Comparison of ENCODE assay signal across 20 cellular contexts in genomic region chr3:106446271-106446670, GRCh38.
DNase-seq lines count a peak whose midpoint lies in the region; ATAC-seq, FAIRE-seq and TF ChIP-seq lines count a peak whose summit lies in the region.
"Had no signal": no experiment of that assay in that cellular context is flagged by ENCODE, and none has a peak within 500 bp of the region (broad histone marks: within the 10 kb centered on the region; RNA-seq: fewer than 3 reads in every experiment).

No MANE protein-coding gene starts in this region.

- peaks cover 2% of the 10 kb centered on the region; the same call in 1 of the 3 replicates for H3K9me3 ChIP-seq in GM12878 (replicated peaks; ENCODE audit: control insufficient read depth, insufficient read depth, low read length)
- H3K9me3 ChIP-seq: SK-N-SH had no signal

- POLR2A ChIA-PET in GM12878 (lab: Charles Lee), result interaction anchor here (0.5 kb wide), 1 partner anchor 1008 kb away, joined by 4 read pairs; no protein-coding TSS in a partner anchor

- peaks cover 17 to 26% of the 10 kb centered on the region in 2 donors for H3K36me3 Mint-ChIP-seq in activated naive CD4-positive, alpha-beta T cell treated with anti-CD3 and anti-CD28 coated beads, Interleukin-2, amount 50 U/mL, for 72 hours
- no peaks in the 10 kb centered on the region for H3K36me3 Mint-ChIP-seq in stimulated activated effector memory CD8-positive, alpha-beta T cell treated with anti-CD3 and anti-CD28 coated beads, Interleukin-12 subunit alpha, Interleukin-12 subunit beta, amount 100 ng/mL, for 72 hours
- no peaks in the 10 kb centered on the region for H3K36me3 Mint-ChIP-seq in Calu3 (ENCODE audit: insufficient read depth, unreplicated experiment)
- H3K36me3 Mint-ChIP-seq: CD8-positive, alpha-beta T cell had no signal

- no peak for TF ChIP-seq POLR2A in GM12878 (IDR thresholded peaks at IDR 0.05; ENCODE audit: low read depth, low read length)

- TF ChIP-seq CTCF in GM12878 (IDR thresholded peaks at IDR 0.05 in 2 of 3, conservative IDR thresholded peaks at IDR 0.05 in 1 of 3; ENCODE audit: control insufficient read depth in 2 of 3, extremely low read depth in 1 of 3, insufficient read depth in 1 of 3, low read depth in 3 of 3, low read length in 3 of 3) (no peak), Calu3 (IDR thresholded peaks at IDR 0.05; ENCODE audit: unreplicated experiment) (no peak)

- no peak overlapping the region for H3K9ac ChIP-seq in GM12878 (ENCODE audit: control insufficient read depth, insufficient read depth, low read length)
- H3K9ac ChIP-seq: BLaER1, SK-N-SH had no signal

- H3K27me3 ChIP-seq in GM12878 (replicated peaks in 1 of 2; ENCODE audit: control insufficient read depth in 2 of 2, insufficient read depth in 2 of 2, low read length in 1 of 2), result no peaks in the 10 kb centered on the region
- H3K27me3 ChIP-seq: BLaER1 had no signal

- TF ChIP-seq EP300 in GM12878 (IDR thresholded peaks at IDR 0.05; ENCODE audit: borderline replicate concordance in 1 of 2, control insufficient read depth in 1 of 2, low read depth in 2 of 2, low read length in 2 of 2), result no peak

- peak; percentile 30 to 39 for ATAC-seq in activated naive CD4-positive, alpha-beta T cell treated with anti-CD3 and anti-CD28 coated beads, Interleukin-2, amount 50 U/mL, for 72 hours
- peak; percentile 61 for ATAC-seq in HG02870 (IDR thresholded peaks at IDR 0.05; ENCODE audit: unreplicated experiment)
- no peak; the same call in 1 of the 3 replicates for ATAC-seq in GM12878
- peak; percentile 59 for ATAC-seq in stimulated activated effector memory CD8-positive, alpha-beta T cell treated with anti-CD3 and anti-CD28 coated beads, Interleukin-12 subunit alpha, Interleukin-12 subunit beta, amount 100 ng/mL, for 72 hours
- ATAC-seq: CD8-positive, alpha-beta T cell had no signal

- no peaks in the 10 kb centered on the region for H3K4me1 Mint-ChIP-seq in stimulated activated effector memory CD8-positive, alpha-beta T cell treated with anti-CD3 and anti-CD28 coated beads, Interleukin-12 subunit alpha, Interleukin-12 subunit beta, amount 100 ng/mL, for 72 hours
- no peaks in the 10 kb centered on the region for H3K4me1 Mint-ChIP-seq in Calu3 (ENCODE audit: low read depth, unreplicated experiment)

- H3K4me2 ChIP-seq in GM12878 (ENCODE audit: control insufficient read depth, insufficient read depth), result no peak overlapping the region
- H3K4me2 ChIP-seq: BLaER1, SK-N-SH had no signal

- H3K4me1 ChIP-seq in GM12878 (ENCODE audit: control insufficient read depth, insufficient read depth, low read length), result no peaks in the 10 kb centered on the region
- H3K4me1 ChIP-seq: BLaER1 had no signal

- FAIRE-seq in GM12878 (lab: Jason Lieb, UNC), result no peak
- FAIRE-seq: D721Med had no signal

- H3K4me3 ChIP-seq in GM12878, result no peak overlapping the region
- H3K4me3 ChIP-seq: BLaER1 had no signal

- in situ Hi-C loops in GM12878 (cut with MboI), result no loop called here

- H3K79me2 ChIP-seq in GM12878 (ENCODE audit: control insufficient read depth, insufficient read depth, low read length), result no peaks in the 10 kb centered on the region

- H3K9me3 Mint-ChIP-seq in activated naive CD4-positive, alpha-beta T cell treated with anti-CD3 and anti-CD28 coated beads, Interleukin-2, amount 50 U/mL, for 72 hours, result peaks cover 12 to 18% of the 10 kb centered on the region in 2 donors
- peaks cover 9% of the 10 kb centered on the region for H3K9me3 Mint-ChIP-seq in stimulated activated effector memory CD8-positive, alpha-beta T cell treated with anti-CD3 and anti-CD28 coated beads, Interleukin-12 subunit alpha, Interleukin-12 subunit beta, amount 100 ng/mL, for 72 hours
- H3K9me3 Mint-ChIP-seq in Calu3 (ENCODE audit: low read depth, unreplicated experiment), result peaks cover 8% of the 10 kb centered on the region

- DNase-seq in activated naive CD4-positive, alpha-beta T cell treated with anti-CD3 and anti-CD28 coated beads, Interleukin-2, amount 50 U/mL, for 72 hours (ENCODE audit: low spot score in 2 of 2), result no peak
- no peak for DNase-seq in activated naive CD4-positive, alpha-beta T cell treated with Interleukin-2 at 50 U/mL for 16 hours
- DNase-seq in GM12878 (ENCODE audit: low read depth, low spot score) (no peak), NCI-H1694 (lab: John Stamatoyannopoulos, UW) (no peak), Calu3 (no peak)
- no peak for DNase-seq in stimulated activated effector memory CD8-positive, alpha-beta T cell treated with anti-CD3 and anti-CD28 coated beads, Interleukin-12 subunit alpha, Interleukin-12 subunit beta, amount 100 ng/mL, for 72 hours (ENCODE audit: low spot score in 2 of 2)
- DNase-seq: CD8-positive, alpha-beta T cell; H7; HFFc6; Kasumi-1; MM.1S; NCI-H1092; NCI-H146; NCI-H2081; NCI-H446 treated with DMSO at 0.1 percent for 48 hours; SHP77; SK-N-SH had no signal

- intact Hi-C loops in GM12878 (cut with micrococcal nuclease; ENCODE audit: unreplicated experiment), result no loop called here
- intact Hi-C loops in Calu3 (cut with micrococcal nuclease; ENCODE audit: unreplicated experiment), result no loop called here

- no peak overlapping the region for H3K27ac ChIP-seq in GM12878 (ENCODE audit: control insufficient read depth, insufficient read depth)
- H3K27ac ChIP-seq: BLaER1 had no signal

- CTCF ChIA-PET in GM12878 (lab: Yijun Ruan, JAX), result no interaction called here
- CTCF ChIA-PET in Calu3 (lab: Charles Lee), result no interaction called here

- SMC1A ChIA-PET in GM12878 (lab: Charles Lee; ENCODE audit: uncharacterized antibody, unreplicated experiment), result interaction anchor here (0.7 to 1.8 kb wide), 3 partner anchors 11 to 235 kb away, joined by 3 to 5 read pairs (median 3); no protein-coding TSS in a partner anchor

- no peak overlapping the region for H3K4me3 Mint-ChIP-seq in stimulated activated effector memory CD8-positive, alpha-beta T cell treated with anti-CD3 and anti-CD28 coated beads, Interleukin-12 subunit alpha, Interleukin-12 subunit beta, amount 100 ng/mL, for 72 hours
- H3K4me3 Mint-ChIP-seq in Calu3 (ENCODE audit: low read depth, unreplicated experiment), result no peak overlapping the region
- H3K4me3 Mint-ChIP-seq: CD8-positive, alpha-beta T cell; HFFc6 had no signal

- 46% methylated on average over 4 of the region's 4 CpGs for WGBS in GM12878 (ENCODE audit: insufficient coverage, insufficient replicate concordance, low lambda C conversion rate, missing lambda C conversion rate)

- RAD21 ChIA-PET in GM12878 (lab: Charles Lee; ENCODE audit: unreplicated experiment), result interaction anchor here (1.5 kb wide), 1 partner anchor 12 kb away, joined by 4 read pairs; no protein-coding TSS in a partner anchor

- H3K27me3 Mint-ChIP-seq in Calu3 (ENCODE audit: unreplicated experiment), result no peaks in the 10 kb centered on the region

- H3K27ac Mint-ChIP-seq in activated naive CD4-positive, alpha-beta T cell treated with anti-CD3 and anti-CD28 coated beads, Interleukin-2, amount 50 U/mL, for 72 hours, result peak overlapping the region in 1 of 2 donors; percentile 28
- H3K27ac Mint-ChIP-seq in stimulated activated effector memory CD8-positive, alpha-beta T cell treated with anti-CD3 and anti-CD28 coated beads, Interleukin-12 subunit alpha, Interleukin-12 subunit beta, amount 100 ng/mL, for 72 hours, result no peak overlapping the region
- H3K27ac Mint-ChIP-seq in Calu3 (ENCODE audit: unreplicated experiment), result no peak overlapping the region
- H3K27ac Mint-ChIP-seq: CD8-positive, alpha-beta T cell; HFFc6 had no signal

- H2AFZ ChIP-seq in GM12878 (ENCODE audit: control insufficient read depth, low read depth, low read length), result peak overlapping the region; percentile 65

- no peaks in the 10 kb centered on the region for H3K36me3 ChIP-seq in GM12878 (ENCODE audit: control insufficient read depth in 2 of 2, insufficient read depth in 2 of 2, low read length in 1 of 2)
- H3K36me3 ChIP-seq: BLaER1 had no signal

- H4K20me1 ChIP-seq in GM12878 (ENCODE audit: control insufficient read depth, insufficient read depth), result no peaks in the 10 kb centered on the region
- H4K20me1 ChIP-seq: BLaER1 had no signal

- BruUV-seq in GM12878 (replicated peaks; lab: Mats Ljungman, UMichigan) (no TSS peak), Calu3 (replicated peaks; lab: Mats Ljungman, UMichigan) (no TSS peak)

- TF ChIP-seq RAD21 in GM12878 (IDR thresholded peaks at IDR 0.05; ENCODE audit: insufficient read depth, low read depth, low read length), result no peak

TF ChIP-seq in GM12878, 131 proteins besides CTCF, POLR2A, EP300 and RAD21:
- TF ChIP-seq CBX3 (IDR thresholded peaks at IDR 0.05; ENCODE audit: borderline replicate concordance, low read depth), result no peak
- TF ChIP-seq SMAD5 (IDR thresholded peaks at IDR 0.05; ENCODE audit: low read depth), result no peak
- TF ChIP-seq SUZ12 (IDR thresholded peaks at IDR 0.05; ENCODE audit: unreplicated experiment), result no peak
- TF ChIP-seq SREBF1 (IDR thresholded peaks at IDR 0.05; ENCODE audit: low read length), result no peak
- TF ChIP-seq ATF3 (IDR thresholded peaks at IDR 0.05; ENCODE audit: borderline replicate concordance, extremely low read depth, low read depth, low read length), result no peak
- no peak for TF ChIP-seq GATAD2B (conservative IDR thresholded peaks at IDR 0.05; ENCODE audit: low read depth)
- no peak for TF ChIP-seq IRF3 (IDR thresholded peaks at IDR 0.05)
- TF ChIP-seq ATF7 (IDR thresholded peaks at IDR 0.05; ENCODE audit: low read depth), result no peak
- no peak for TF ChIP-seq SPI1 (IDR thresholded peaks at IDR 0.05; ENCODE audit: borderline replicate concordance, insufficient read depth, low read depth, low read length)
